ENCODE assay signal across 8 cellular contexts in the genomic region with DNA sequence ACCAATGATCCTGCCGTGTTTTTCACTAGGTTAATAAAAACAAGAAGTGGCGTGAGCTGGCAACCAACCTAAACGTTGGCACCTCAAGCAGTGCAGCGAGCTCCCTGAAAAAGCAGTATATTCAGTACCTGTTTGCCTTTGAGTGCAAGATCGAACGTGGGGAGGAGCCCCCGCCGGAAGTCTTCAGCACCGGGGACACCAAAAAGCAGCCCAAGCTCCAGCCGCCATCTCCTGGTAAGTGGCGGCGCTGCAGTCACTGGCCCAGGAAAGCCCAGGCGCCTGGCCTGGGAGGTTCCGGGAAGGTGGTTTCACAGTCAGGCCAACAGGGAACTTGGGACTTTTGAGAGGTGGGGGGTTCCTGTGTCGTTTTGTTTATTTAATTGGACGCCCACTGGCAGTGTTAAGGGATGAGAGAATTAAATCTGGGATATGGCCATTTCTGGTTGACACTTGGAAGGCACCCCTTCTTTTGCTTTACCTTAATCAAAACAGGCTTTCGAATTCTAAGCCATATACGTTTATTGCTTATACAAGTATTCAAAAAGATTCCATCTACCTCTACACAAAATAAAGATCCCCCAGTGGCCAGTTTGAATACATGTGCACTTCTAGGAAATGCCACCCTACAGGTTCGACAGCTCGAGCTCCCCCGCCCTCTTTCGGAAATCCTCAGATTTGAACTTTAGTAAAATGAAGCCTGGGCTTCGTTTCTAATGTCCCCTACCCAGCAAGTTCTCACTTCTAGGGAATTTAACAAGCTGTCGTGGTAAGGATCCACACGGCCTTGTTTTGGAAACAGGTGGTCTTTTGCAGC.
A peak's percentile ranks its signal among the peaks of the same experiment; 100 is the strongest.
DNase-seq lines count a peak whose midpoint lies in the region; ATAC-seq, FAIRE-seq and TF ChIP-seq lines count a peak whose summit lies in the region.

No MANE protein-coding gene starts in this region.

- no peaks in the 10 kb centered on the region for H3K9me3 ChIP-seq in spleen

- H3K27ac Mint-ChIP-seq in MCF 10A (ENCODE audit: low read depth, unreplicated experiment) (no peak overlapping the region), immature natural killer cell (peak overlapping the region in 5 of 6 donors; percentile 19 to 84 (median 64))

- peaks cover 0 to 19% (median 3%) of the 10 kb centered on the region in 6 donors for H3K4me1 ChIP-seq in spleen

- no peak for FAIRE-seq in GM12892 (lab: Jason Lieb, UNC)

- no peaks in the 10 kb centered on the region for H3K27me3 ChIP-seq in spleen (replicated peaks in 1 of 7)

- peaks cover 46% of the 10 kb centered on the region for H3K36me3 Mint-ChIP-seq in MCF 10A (ENCODE audit: insufficient read depth, unreplicated experiment)
- peaks cover 18 to 44% (median 21%) of the 10 kb centered on the region in 3 donors for H3K36me3 Mint-ChIP-seq in immature natural killer cell

- DNase-seq in GM12892 (ENCODE audit: insufficient read length) (peak; percentile 56), NCI-H146 (lab: John Stamatoyannopoulos, UW) (peak; percentile 77), MCF 10A (ENCODE audit: unreplicated experiment) (peak; percentile 57), immature natural killer cell (peak; percentile 54 to 68 (median 60)), spleen (peak; percentile 86)

- H3K4me3 Mint-ChIP-seq in MCF 10A (ENCODE audit: unreplicated experiment) = no peak overlapping the region
- peak overlapping the region in 4 of 5 donors; percentile 44 to 72 (median 64) for H3K4me3 Mint-ChIP-seq in immature natural killer cell

- H3K4me1 Mint-ChIP-seq in MCF 10A (ENCODE audit: insufficient read depth, unreplicated experiment) (peaks cover 14% of the 10 kb centered on the region), immature natural killer cell (peaks cover 24 to 35% of the 10 kb centered on the region in 2 donors)

- POLR2A ChIA-PET in MCF 10A (lab: Yijun Ruan, JAX) = interaction anchor here (0.6 to 1.5 kb wide), 5 partner anchors 10 to 293 kb away, joined by 3 to 6 read pairs (median 4); no protein-coding TSS in a partner anchor

- H3K9me3 Mint-ChIP-seq in MCF 10A (ENCODE audit: unreplicated experiment) (no peaks in the 10 kb centered on the region), immature natural killer cell (no peaks in the 10 kb centered on the region)

- no TSS peak for BruUV-seq in MCF 10A (replicated peaks; lab: Mats Ljungman, UMichigan)

- intact Hi-C loops in MCF 10A (cut with micrococcal nuclease) = loop anchor here (1.0 to 10.0 kb wide), 4 partner anchors 150 to 620 kb away; a partner anchor contains a TSS
- intact Hi-C loops in spleen (cut with DNase I; ENCODE audit: low total_unique reads) = loop anchor here (10.0 kb wide), 1 partner anchor 150 kb away; no protein-coding TSS in a partner anchor

- 71 to 83% (median 74%) methylated on average over 25 of the region's 25 CpGs for WGBS in spleen, 5 donors

- no peak overlapping the region for H3K4me3 ChIP-seq in spleen

- peak; percentile 96 for TF ChIP-seq CTCF in VCaP (conservative IDR thresholded peaks at IDR 0.05)
- TF ChIP-seq CTCF in MCF 10A (IDR thresholded peaks at IDR 0.05; ENCODE audit: unreplicated experiment) = peak; percentile 94
- TF ChIP-seq CTCF in spleen (IDR thresholded peaks at IDR 0.05 in 8 of 11, conservative IDR thresholded peaks at IDR 0.05 in 3 of 11) = peak; percentile 50 to 85 (median 70)

- CTCF ChIA-PET in MCF 10A (lab: Yijun Ruan, JAX) = interaction anchor here (0.6 to 2.7 kb wide), 17 partner anchors 10 to 1857 kb away, joined by 3 to 10 read pairs (median 4); no protein-coding TSS in a partner anchor

- TF ChIP-seq POLR2A in GM12892 (IDR thresholded peaks at IDR 0.05; ENCODE audit: low read depth, low read length) (no peak), spleen (IDR thresholded peaks at IDR 0.05) (no peak)

- H3K27me3 Mint-ChIP-seq in MCF 10A (ENCODE audit: insufficient read depth, unreplicated experiment) (no peaks in the 10 kb centered on the region), immature natural killer cell (ENCODE audit: low read depth in 3 of 3) (peaks cover 0 to 4% (median 0%) of the 10 kb centered on the region in 3 donors)

- ATAC-seq in GM21723 (IDR thresholded peaks at IDR 0.05; ENCODE audit: unreplicated experiment) (no peak), HG03045 (IDR thresholded peaks at IDR 0.05; ENCODE audit: unreplicated experiment) (no peak)

- H3K27ac ChIP-seq in VCaP (peak overlapping the region; percentile 67), spleen (no peak overlapping the region)

- peaks cover 0 to 91% (median 67%) of the 10 kb centered on the region in 6 donors for H3K36me3 ChIP-seq in spleen
